9 cellular contexts compared by ENCODE assay signal in genomic region chr17:17738901-17739300, GRCh38. TPM values are rescaled to one million over a fixed set of nuclear protein-coding genes. Genes with fewer than 3 reads are reported as not detected.
A peak's percentile ranks its signal among the peaks of the same experiment; 100 is the strongest.
DNase-seq lines count a peak whose midpoint lies in the region; ATAC-seq and TF ChIP-seq lines count a peak whose summit lies in the region.
"Had no signal": no experiment of that assay in that cellular context is flagged by ENCODE, and none has a peak within 500 bp of the region (broad histone marks: within the 10 kb centered on the region; RNA-seq: fewer than 3 reads in every experiment).

No MANE protein-coding gene starts in this region.

- H3K27ac ChIP-seq in mucosa of rectum (ENCODE audit: low read depth in 2 of 2, low read length in 2 of 2) = peak overlapping the region; percentile 84 to 89
- H3K27ac ChIP-seq: HL-60 had no signal

- no peaks in the 10 kb centered on the region for H3K9me3 Mint-ChIP-seq in activated T-cell treated with anti-CD3 and anti-CD28 coated beads, Interleukin-2, amount 50 U/mL, for 24 hours
- H3K9me3 Mint-ChIP-seq in activated T-cell treated with anti-CD3 and anti-CD28 coated beads, Interleukin-2, amount 50 U/mL, for 4 hours = no peaks in the 10 kb centered on the region
- H3K9me3 Mint-ChIP-seq in type B pancreatic cell (no peaks in the 10 kb centered on the region), nephron progenitor cell (no peaks in the 10 kb centered on the region)

- H3K36me3 ChIP-seq in endocrine pancreas (ENCODE audit: control insufficient read depth, insufficient read depth, low read length) (no peaks in the 10 kb centered on the region), mucosa of rectum (ENCODE audit: control insufficient read depth in 2 of 2, insufficient read depth in 2 of 2, low read length in 2 of 2) (no peaks in the 10 kb centered on the region), MG63 (no peaks in the 10 kb centered on the region)

- peak overlapping the region; percentile 80 for H3K27ac Mint-ChIP-seq in activated T-cell treated with anti-CD3 and anti-CD28 coated beads, Interleukin-2, amount 50 U/mL, for 24 hours
- peak overlapping the region; percentile 93 for H3K27ac Mint-ChIP-seq in type B pancreatic cell
- H3K27ac Mint-ChIP-seq in nephron progenitor cell = no peak overlapping the region

- no peaks in the 10 kb centered on the region for H3K36me3 Mint-ChIP-seq in activated T-cell treated with anti-CD3 and anti-CD28 coated beads, Interleukin-2, amount 50 U/mL, for 24 hours (ENCODE audit: low read depth)
- no peaks in the 10 kb centered on the region for H3K36me3 Mint-ChIP-seq in activated T-cell treated with anti-CD3 and anti-CD28 coated beads, Interleukin-2, amount 50 U/mL, for 4 hours (ENCODE audit: insufficient read depth)
- peaks cover 4% of the 10 kb centered on the region for H3K36me3 Mint-ChIP-seq in type B pancreatic cell
- H3K36me3 Mint-ChIP-seq in nephron progenitor cell (ENCODE audit: low read depth) = peaks cover 14% of the 10 kb centered on the region

- H3K9ac ChIP-seq in endocrine pancreas (ENCODE audit: control insufficient read depth, insufficient read depth, low read length) = peak overlapping the region; percentile 49
- peak overlapping the region; percentile 41 to 65 for H3K9ac ChIP-seq in mucosa of rectum (ENCODE audit: low read depth in 1 of 2, low read length in 2 of 2)

- no peaks in the 10 kb centered on the region for H3K4me1 ChIP-seq in endocrine pancreas (ENCODE audit: control insufficient read depth, insufficient read depth, low read length)
- peaks cover 29 to 32% of the 10 kb centered on the region in 2 donors for H3K4me1 ChIP-seq in mucosa of rectum (ENCODE audit: control insufficient read depth in 2 of 2, insufficient read depth in 2 of 2, low read length in 2 of 2)

- ATAC-seq in activated T-cell treated with anti-CD3 and anti-CD28 coated beads, Interleukin-2, amount 50 U/mL, for 4 hours = no peak

- no peak for DNase-seq in activated T-cell treated with anti-CD3 and anti-CD28 coated beads, Interleukin-2, amount 50 U/mL, for 24 hours
- no peak for DNase-seq in activated T-cell treated with anti-CD3 and anti-CD28 coated beads, Interleukin-2, amount 50 U/mL, for 4 hours
- DNase-seq in type B pancreatic cell (ENCODE audit: extremely low spot score, unreplicated experiment) (no peak), nephron progenitor cell (no peak), MG63 (no peak), NCI-H345 (lab: John Stamatoyannopoulos, UW) (no peak)

- H3K4me3 Mint-ChIP-seq in activated T-cell treated with anti-CD3 and anti-CD28 coated beads, Interleukin-2, amount 50 U/mL, for 24 hours = no peak overlapping the region
- H3K4me3 Mint-ChIP-seq in activated T-cell treated with anti-CD3 and anti-CD28 coated beads, Interleukin-2, amount 50 U/mL, for 4 hours = no peak overlapping the region
- H3K4me3 Mint-ChIP-seq in type B pancreatic cell = peak overlapping the region; percentile 82
- no peak overlapping the region for H3K4me3 Mint-ChIP-seq in nephron progenitor cell

- no peak for TF ChIP-seq CTCF in type B pancreatic cell (conservative IDR thresholded peaks at IDR 0.05)
- TF ChIP-seq CTCF in nephron progenitor cell (IDR thresholded peaks at IDR 0.05) = no peak

- H3K9me3 ChIP-seq in endocrine pancreas (ENCODE audit: control insufficient read depth, low read length) (no peaks in the 10 kb centered on the region), mucosa of rectum (ENCODE audit: control insufficient read depth in 2 of 2, low read length in 2 of 2) (no peaks in the 10 kb centered on the region), MG63 (no peaks in the 10 kb centered on the region)

- H3K27me3 ChIP-seq in endocrine pancreas (ENCODE audit: control insufficient read depth, insufficient read depth, low read length) (no peaks in the 10 kb centered on the region), mucosa of rectum (ENCODE audit: control insufficient read depth in 2 of 2, insufficient read depth in 2 of 2, low read length in 2 of 2) (no peaks in the 10 kb centered on the region), MG63 (no peaks in the 10 kb centered on the region)

- H3K4me3 ChIP-seq in endocrine pancreas (ENCODE audit: control insufficient read depth, insufficient read depth, low read length) = no peak overlapping the region
- no peak overlapping the region for H3K4me3 ChIP-seq in mucosa of rectum (ENCODE audit: low read length in 2 of 2)
- H3K4me3 ChIP-seq in MG63 = no peak overlapping the region

- peaks cover 50% of the 10 kb centered on the region for H3K4me1 Mint-ChIP-seq in activated T-cell treated with anti-CD3 and anti-CD28 coated beads, Interleukin-2, amount 50 U/mL, for 24 hours (ENCODE audit: low read depth)
- H3K4me1 Mint-ChIP-seq in activated T-cell treated with anti-CD3 and anti-CD28 coated beads, Interleukin-2, amount 50 U/mL, for 4 hours (ENCODE audit: low read depth) = peaks cover 29% of the 10 kb centered on the region
- H3K4me1 Mint-ChIP-seq in type B pancreatic cell (ENCODE audit: unreplicated experiment) (peaks cover 52% of the 10 kb centered on the region), nephron progenitor cell (peaks cover 74% of the 10 kb centered on the region)

- no peaks in the 10 kb centered on the region for H3K27me3 Mint-ChIP-seq in activated T-cell treated with anti-CD3 and anti-CD28 coated beads, Interleukin-2, amount 50 U/mL, for 24 hours
- no peaks in the 10 kb centered on the region for H3K27me3 Mint-ChIP-seq in activated T-cell treated with anti-CD3 and anti-CD28 coated beads, Interleukin-2, amount 50 U/mL, for 4 hours (ENCODE audit: low read depth)
- no peaks in the 10 kb centered on the region for H3K27me3 Mint-ChIP-seq in type B pancreatic cell
- peaks cover 9% of the 10 kb centered on the region for H3K27me3 Mint-ChIP-seq in nephron progenitor cell (ENCODE audit: low read depth, poor library complexity)

RNA-seq across cellular contexts. Expression of gene RAI1, which starts 57.6 kb away (rescaled TPM):
- 10 to 100 TPM; 19.9 to 22.4 (median 20.1) TPM for total RNA-seq in activated T-cell treated with anti-CD3 and anti-CD28 coated beads, Interleukin-2, amount 50 U/mL, for 4 hours
- total RNA-seq in type B pancreatic cell (ENCODE audit: low replicate concordance) = 61.1 and 61.3 TPM in 2 replicates
- 2.9 and 7.1 TPM in 2 replicates for total RNA-seq in MG63 (2014; rRNA removed; shearing (Covaris generic); ENCODE audit: low replicate concordance)
